8 cellular contexts compared by ENCODE assay signal in genomic region chr11:47400813-47401279, GRCh38. TPM values are rescaled to one million over a fixed set of nuclear protein-coding genes. Genes with fewer than 3 reads are reported as not detected.
DNase-seq lines count a peak whose midpoint lies in the region; ATAC-seq, FAIRE-seq and TF ChIP-seq lines count a peak whose summit lies in the region.

No MANE protein-coding gene starts in this region.

- no peaks in the 10 kb centered on the region for H3K9me3 Mint-ChIP-seq in Caco-2 (ENCODE audit: unreplicated experiment)
- no peaks in the 10 kb centered on the region for H3K9me3 Mint-ChIP-seq in naive thymus-derived CD4-positive, alpha-beta T cell

- BruUV-seq in Caco-2 (replicated peaks; lab: Mats Ljungman, UMichigan): no TSS peak

- peak overlapping the region; percentile 45 for H3K4me3 ChIP-seq in Caco-2 (ENCODE audit: low read depth, low read length)
- peak overlapping the region; percentile 57 for H3K4me3 ChIP-seq in naive thymus-derived CD4-positive, alpha-beta T cell (ENCODE audit: low read length)

- H3K27me3 Mint-ChIP-seq in Caco-2 (ENCODE audit: insufficient read depth, unreplicated experiment): no peaks in the 10 kb centered on the region
- no peaks in the 10 kb centered on the region for H3K27me3 Mint-ChIP-seq in naive thymus-derived CD4-positive, alpha-beta T cell

- no peak for FAIRE-seq in HTR-8/SVneo (lab: Jason Lieb, UNC)

- CTCF ChIA-PET in Caco-2 (lab: Charles Lee): interaction anchor here (0.6 kb wide), 1 partner anchor 153 kb away, joined by 3 read pairs; no protein-coding TSS in a partner anchor
- CTCF ChIA-PET in naive thymus-derived CD4-positive, alpha-beta T cell (lab: Charles Lee): interaction anchor here (1.5 to 3.0 kb wide), 2 partner anchors 9 to 28 kb away, joined by 4 to 31 read pairs; no protein-coding TSS in a partner anchor

- no peaks in the 10 kb centered on the region for H3K4me1 Mint-ChIP-seq in Caco-2 (ENCODE audit: low read depth, unreplicated experiment)
- peaks cover 12 to 36% (median 24%) of the 10 kb centered on the region in 7 donors for H3K4me1 Mint-ChIP-seq in naive thymus-derived CD4-positive, alpha-beta T cell

- H3K36me3 Mint-ChIP-seq in Caco-2 (ENCODE audit: insufficient read depth, unreplicated experiment): no peaks in the 10 kb centered on the region
- no peaks in the 10 kb centered on the region for H3K36me3 Mint-ChIP-seq in naive thymus-derived CD4-positive, alpha-beta T cell

- ATAC-seq in HG03575 (IDR thresholded peaks at IDR 0.05; ENCODE audit: extremely low read depth, insufficient number of reproducible peaks, low FRiP score, unreplicated experiment): peak; percentile 71
- ATAC-seq in naive thymus-derived CD4-positive, alpha-beta T cell: peak; percentile 62

- no peak overlapping the region for H3K27ac Mint-ChIP-seq in Caco-2 (ENCODE audit: unreplicated experiment)
- H3K27ac Mint-ChIP-seq in naive thymus-derived CD4-positive, alpha-beta T cell: peak overlapping the region in 8 of 9 donors; percentile 77 to 97 (median 92)

- H3K9me3 ChIP-seq in Caco-2: no peaks in the 10 kb centered on the region
- H3K9me3 ChIP-seq in naive thymus-derived CD4-positive, alpha-beta T cell (ENCODE audit: control insufficient read depth in 2 of 3, low read length in 3 of 3): no peaks in the 10 kb centered on the region

- H3K4me3 Mint-ChIP-seq in Caco-2 (ENCODE audit: unreplicated experiment): peak overlapping the region; percentile 73
- H3K4me3 Mint-ChIP-seq in naive thymus-derived CD4-positive, alpha-beta T cell: peak overlapping the region; percentile 78 to 94 (median 90)

- TF ChIP-seq CTCF in Caco-2 (IDR thresholded peaks at IDR 0.05; ENCODE audit: insufficient read depth in 1 of 2, low read depth in 1 of 2, low read length in 1 of 2, severe bottlenecking in 1 of 2, unreplicated experiment in 1 of 2) (no peak), GM20000 (IDR thresholded peaks at IDR 0.05; ENCODE audit: extremely low read depth, missing control alignments) (no peak)

- peak overlapping the region; percentile 82 for H3K27ac ChIP-seq in naive thymus-derived CD4-positive, alpha-beta T cell (ENCODE audit: low read depth, low read length)

- DNase-seq in Caco-2 (no peak), GM20000 (ENCODE audit: low spot score) (peak; percentile 68), cerebellar cortex (ENCODE audit: low spot score) (peak; percentile 82), occipital lobe (lab: John Stamatoyannopoulos, UW) (no peak), HTR-8/SVneo (ENCODE audit: insufficient read length, low spot score) (no peak)
- DNase-seq in naive thymus-derived CD4-positive, alpha-beta T cell: no peak
- DNase-seq in activated effector memory CD4-positive, alpha-beta T cell treated with anti-CD3 and anti-CD28 coated beads, Interleukin-2, amount 50 U/mL, for 16 hours: no peak

- POLR2A ChIA-PET in Caco-2 (lab: Charles Lee): interaction anchor here (0.6 to 1.3 kb wide), 2 partner anchors 26 to 152 kb away, joined by 3 read pairs; partner anchors contain the start of genes ACP2 and PSMC3
- POLR2A ChIA-PET in naive thymus-derived CD4-positive, alpha-beta T cell (lab: Charles Lee): interaction anchor here (0.6 to 4.0 kb wide), 7 partner anchors 9 to 155 kb away, joined by 3 to 25 read pairs (median 6); partner anchors contain the start of genes PSMC3 and SLC39A13

- no peaks in the 10 kb centered on the region for H3K36me3 ChIP-seq in Caco-2 (ENCODE audit: control insufficient read depth, insufficient read depth, low read length)
- H3K36me3 ChIP-seq in naive thymus-derived CD4-positive, alpha-beta T cell (ENCODE audit: control insufficient read depth in 2 of 3, insufficient read depth in 3 of 3, low read length in 3 of 3): no peaks in the 10 kb centered on the region

- H3K4me1 ChIP-seq in Caco-2: 0 out of 2 replicates have a peak, but pooled peaks cover 4% of the 10 kb centered on the region
- H3K4me1 ChIP-seq in naive thymus-derived CD4-positive, alpha-beta T cell (ENCODE audit: control insufficient read depth in 2 of 2, insufficient read depth in 2 of 2, low read length in 2 of 2): peaks cover 3 to 11% of the 10 kb centered on the region in 2 donors

- intact Hi-C loops in Caco-2 (cut with micrococcal nuclease; ENCODE audit: unreplicated experiment): no loop called here
- intact Hi-C loops in naive thymus-derived CD4-positive, alpha-beta T cell (cut with micrococcal nuclease): loop anchor here in 1 of 2 donors (10.0 kb wide), 1 partner anchor 186 kb away; the partner anchor contains the start of gene DDB2

- no peaks in the 10 kb centered on the region for H3K27me3 ChIP-seq in Caco-2 (replicated peaks; ENCODE audit: control insufficient read depth, insufficient read depth, low read length)
- no peaks in the 10 kb centered on the region for H3K27me3 ChIP-seq in naive thymus-derived CD4-positive, alpha-beta T cell (ENCODE audit: control insufficient read depth in 2 of 2, insufficient read depth in 2 of 2, low read length in 2 of 2)

RNA-seq across cellular contexts. Expression of gene SLC39A13, which starts 7.5 kb away (rescaled TPM):
- total RNA-seq in Caco-2 (2022) (27.1 and 30.8 TPM in 2 replicates), occipital lobe (8.9 TPM)
- total RNA-seq in naive thymus-derived CD4-positive, alpha-beta T cell: 10 to 100 TPM; 29.9 to 60.4 (median 45.1) TPM
- polyA plus RNA-seq in naive thymus-derived CD4-positive, alpha-beta T cell: 10 to 100 TPM; 21.4 to 40.7 TPM

RNA-seq across cellular contexts. Expression of gene SPI1, which starts 22.5 kb away (rescaled TPM):
- total RNA-seq in Caco-2 (2022) (not detected in 2 replicates), occipital lobe (0.78 TPM)
- total RNA-seq in naive thymus-derived CD4-positive, alpha-beta T cell: 100 to 1,000 TPM in 1 of 5 experiments, 10 to 100 TPM in 1, 1 to 10 TPM in 2, not detected in 1; 5.0 to 247 (median 17.8) TPM
- polyA plus RNA-seq in naive thymus-derived CD4-positive, alpha-beta T cell: under 1 TPM in 1 of 2 donors, not detected in 1; 0.27 TPM

RNA-seq across cellular contexts. Expression of gene PSMC3, which starts 25.4 kb away (rescaled TPM):
- total RNA-seq in Caco-2 (2022) (191 and 196 TPM in 2 replicates), occipital lobe (69.1 TPM)
- total RNA-seq in naive thymus-derived CD4-positive, alpha-beta T cell: 100 to 1,000 TPM in 1 of 5 experiments, 10 to 100 TPM in 4; 42.2 to 149 (median 51.3) TPM
- 100 to 1,000 TPM; 106 to 128 TPM for polyA plus RNA-seq in naive thymus-derived CD4-positive, alpha-beta T cell

RNA-seq across cellular contexts. Expression of gene RAPSN, which starts 48.1 kb away (rescaled TPM):
- total RNA-seq in Caco-2 (2022) (0.93 and 2.0 TPM in 2 replicates), occipital lobe (not detected)
- 1 to 10 TPM in 4 of 5 experiments, under 1 TPM in 1; 0.99 to 1.7 (median 1.4) TPM for total RNA-seq in naive thymus-derived CD4-positive, alpha-beta T cell
- polyA plus RNA-seq in naive thymus-derived CD4-positive, alpha-beta T cell: not detected

RNA-seq across cellular contexts. Expression of gene MYBPC3, which starts 48.3 kb away (rescaled TPM):
- total RNA-seq in Caco-2 (2022): not detected in 2 replicates
- under 1 TPM in 2 of 5 experiments, not detected in 3; 0.16 to 0.86 TPM for total RNA-seq in naive thymus-derived CD4-positive, alpha-beta T cell
- not detected for polyA plus RNA-seq in naive thymus-derived CD4-positive, alpha-beta T cell
- total RNA-seq in occipital lobe: not detected

Comparison
In these comparisons a context has a peak if more than half of its experiments do, and no peak if none do; other contexts are left out.
1. DNase-seq: peak in GM20000 (single experiment) and cerebellar cortex (single experiment); none in Caco-2 (0 of 2), naive thymus-derived CD4-positive, alpha-beta T cell (0 of 9), activated effector memory CD4-positive, alpha-beta T cell treated with anti-CD3 and anti-CD28 coated beads, Interleukin-2, amount 50 U/mL, for 16 hours (single experiment), occipital lobe (single experiment) and HTR-8/SVneo (single experiment).